10 cellular contexts compared by ENCODE assay signal in genomic region chr17:50272246-50272645, GRCh38. TPM values are rescaled to one million over a fixed set of nuclear protein-coding genes. Genes with fewer than 3 reads are reported as not detected.
DNase-seq lines count a peak whose midpoint lies in the region; TF ChIP-seq lines count a peak whose summit lies in the region.
"Had no signal": no experiment of that assay in that cellular context is flagged by ENCODE, and none has a peak within 500 bp of the region (broad histone marks: within the 10 kb centered on the region; RNA-seq: fewer than 3 reads in every experiment).

No MANE protein-coding gene starts in this region.

- peaks cover 25% of the 10 kb centered on the region for H3K27me3 Mint-ChIP-seq in activated naive CD4-positive, alpha-beta T cell treated with anti-CD3 and anti-CD28 coated beads for 36 hours (ENCODE audit: low read depth)

- dilution Hi-C loops in mammary epithelial cell (cut with HindIII; ENCODE audit: low sequenced_read_pairs), result loop anchor here (5.0 kb wide), 1 partner anchor 45 kb away; no protein-coding TSS in a partner anchor

- no peak overlapping the region for H3K27ac Mint-ChIP-seq in activated naive CD4-positive, alpha-beta T cell treated with anti-CD3 and anti-CD28 coated beads for 36 hours

- H3K4me3 ChIP-seq in mammary epithelial cell (replicated peaks in 1 of 3; ENCODE audit: insufficient read depth in 1 of 3, low read depth in 2 of 3, low read length in 3 of 3), result peak overlapping the region in 2 of 3 experiments; percentile 44 to 69
- peak overlapping the region; percentile 79 to 88 for H3K4me3 ChIP-seq in muscle layer of colon (ENCODE audit: low read depth in 1 of 2, low read length in 2 of 2)
- H3K4me3 ChIP-seq in urinary bladder (ENCODE audit: low read depth, low read length), result peak overlapping the region; percentile 41

- H3K36me3 ChIP-seq in mammary epithelial cell (ENCODE audit: insufficient read depth, low read length) (no peaks in the 10 kb centered on the region), muscle layer of colon (ENCODE audit: insufficient read depth, low read length) (no peaks in the 10 kb centered on the region), urinary bladder (ENCODE audit: insufficient read depth) (no peaks in the 10 kb centered on the region)

- in situ Hi-C loops in mammary epithelial cell (cut with MboI; ENCODE audit: low sequenced_read_pairs in 2 of 2), result loop anchor here in 1 of 2 donors (5.0 kb wide), 1 partner anchor 65 kb away; no protein-coding TSS in a partner anchor

- H2AFZ ChIP-seq in mammary epithelial cell (ENCODE audit: low read depth, low read length), result peak overlapping the region; percentile 97

- H4K20me1 ChIP-seq in mammary epithelial cell (ENCODE audit: insufficient read depth, low read length), result no peaks in the 10 kb centered on the region

- peak; percentile 3 for DNase-seq in activated naive CD4-positive, alpha-beta T cell treated with anti-CD3 and anti-CD28 coated beads for 36 hours
- DNase-seq in activated naive CD4-positive, alpha-beta T cell (lab: John Stamatoyannopoulos, UW), result no peak
- DNase-seq in mammary epithelial cell (no peak), AML-193 (lab: John Stamatoyannopoulos, UW) (no peak), germinal center (ENCODE audit: low spot score) (no peak), NCI-H1417 (lab: John Stamatoyannopoulos, UW) (no peak)
- DNase-seq: DND-41 had no signal

- H3K4me1 Mint-ChIP-seq in activated naive CD4-positive, alpha-beta T cell treated with anti-CD3 and anti-CD28 coated beads for 36 hours (ENCODE audit: low read depth), result peaks cover 13% of the 10 kb centered on the region

- no peak overlapping the region for H3K4me3 Mint-ChIP-seq in activated naive CD4-positive, alpha-beta T cell treated with anti-CD3 and anti-CD28 coated beads for 36 hours

- no peaks in the 10 kb centered on the region for H3K36me3 Mint-ChIP-seq in activated naive CD4-positive, alpha-beta T cell treated with anti-CD3 and anti-CD28 coated beads for 36 hours (ENCODE audit: low read depth)

- 58% methylated on average over 7 of the region's 7 CpGs for WGBS in mammary epithelial cell (ENCODE audit: low coverage, missing lambda C conversion rate)
- 40% methylated on average over 7 of the region's 7 CpGs for WGBS in urinary bladder

- no peaks in the 10 kb centered on the region for H3K27me3 ChIP-seq in mammary epithelial cell (ENCODE audit: insufficient read depth, low read length)
- H3K27me3 ChIP-seq in muscle layer of colon (ENCODE audit: control insufficient read depth in 1 of 2, insufficient read depth in 2 of 2, low read length in 2 of 2), result peaks cover 0 to 3% of the 10 kb centered on the region in 2 donors

- intact Hi-C loops in activated naive CD4-positive, alpha-beta T cell treated with anti-CD3 and anti-CD28 coated beads for 36 hours (cut with micrococcal nuclease), result loop anchor here (5.0 kb wide), 1 partner anchor 155 kb away; no protein-coding TSS in a partner anchor
- intact Hi-C loops in mammary epithelial cell (cut with micrococcal nuclease), result no loop called here

- H3K9me3 Mint-ChIP-seq in activated naive CD4-positive, alpha-beta T cell treated with anti-CD3 and anti-CD28 coated beads for 36 hours, result no peaks in the 10 kb centered on the region

- CTCF ChIA-PET in activated naive CD4-positive, alpha-beta T cell treated with anti-CD3 and anti-CD28 coated beads for 36 hours (lab: Charles Lee), result interaction anchor here (0.6 to 12.9 kb wide), 19 partner anchors 10 to 162 kb away, joined by 3 to 225 read pairs (median 4); partner anchors contain the start of gene COL1A1
- CTCF ChIA-PET in mammary epithelial cell (lab: Charles Lee; ENCODE audit: low non-redundant PET), result interaction anchor here (0.7 kb wide), 2 partner anchors 71 to 265 kb away, joined by 4 to 13 read pairs; no protein-coding TSS in a partner anchor

- BruUV-seq in mammary epithelial cell (replicated peaks; lab: Mats Ljungman, UMichigan), result no TSS peak

- H3K4me1 ChIP-seq in mammary epithelial cell (ENCODE audit: insufficient read depth, low read length) (peaks cover 15% of the 10 kb centered on the region), muscle layer of colon (ENCODE audit: insufficient read depth, low read length) (peaks cover 44% of the 10 kb centered on the region), urinary bladder (ENCODE audit: insufficient read depth) (peaks cover 2% of the 10 kb centered on the region)

- H3K9ac ChIP-seq in mammary epithelial cell (ENCODE audit: insufficient read depth, low read length) (peak overlapping the region; percentile 53), muscle layer of colon (ENCODE audit: low read length) (peak overlapping the region; percentile 87)

- peak overlapping the region; percentile 89 for H3K4me2 ChIP-seq in mammary epithelial cell (ENCODE audit: insufficient read depth, low read depth, low read length)

- TF ChIP-seq CTCF in mammary epithelial cell (conservative IDR thresholded peaks at IDR 0.05 in 1 of 2, IDR thresholded peaks at IDR 0.05 in 1 of 2; ENCODE audit: extremely low read depth in 1 of 2, insufficient read depth in 1 of 2, low read depth in 1 of 2, low read length in 2 of 2), result no peak

- no peaks in the 10 kb centered on the region for H3K79me2 ChIP-seq in mammary epithelial cell (ENCODE audit: insufficient read depth, low read length)

- no peaks in the 10 kb centered on the region for H3K9me3 ChIP-seq in mammary epithelial cell (replicated peaks; ENCODE audit: insufficient read depth, low read length)
- H3K9me3 ChIP-seq in muscle layer of colon (ENCODE audit: low read length), result no peaks in the 10 kb centered on the region

- H3K27ac ChIP-seq in mammary epithelial cell (ENCODE audit: insufficient read depth, low read depth, low read length) (peak overlapping the region; percentile 30), muscle layer of colon (ENCODE audit: low read depth, low read length) (peak overlapping the region; percentile 91), urinary bladder (ENCODE audit: low read depth) (peak overlapping the region; percentile 66)

RNA-seq across cellular contexts. Expression of gene TMEM92, which starts 2.0 kb away (rescaled TPM):
- total RNA-seq in activated naive CD4-positive, alpha-beta T cell treated with anti-CD3 and anti-CD28 coated beads for 36 hours, result not detected
- total RNA-seq in mammary epithelial cell (under 1 TPM in 1 of 2 donors, not detected in 1; under 0.01 TPM), urinary bladder (1.0 TPM)
- polyA plus RNA-seq in mammary epithelial cell (1.3 TPM), urinary bladder (2.5 TPM)
- polyA minus RNA-seq in mammary epithelial cell, result 3.0 TPM
- total RNA-seq: activated CD8-positive, alpha-beta memory T cell treated with anti-CD3 and anti-CD28 coated beads for 36 hours had no signal

Comparison
In these comparisons a context has a peak if more than half of its experiments do, and no peak if none do; other contexts are left out.
1. H3K27ac ChIP-seq: peak in every context shown above with its lines; median percentile 91 in muscle layer of colon; 66 in urinary bladder; 30 in mammary epithelial cell.